8 cellular contexts compared by ENCODE assay signal in genomic region chr6:34235605-34236422, GRCh38. TPM values are rescaled to one million over a fixed set of nuclear protein-coding genes. Genes with fewer than 3 reads are reported as not detected.
A peak's percentile ranks its signal among the peaks of the same experiment; 100 is the strongest.
DNase-seq lines count a peak whose midpoint lies in the region; ATAC-seq and TF ChIP-seq lines count a peak whose summit lies in the region.

No MANE protein-coding gene starts in this region.

- no peaks in the 10 kb centered on the region for H3K27me3 Mint-ChIP-seq in activated CD4-positive, alpha-beta T cell treated with anti-CD3 and anti-CD28 coated beads for 36 hours

- H3K27ac Mint-ChIP-seq in activated CD4-positive, alpha-beta T cell treated with anti-CD3 and anti-CD28 coated beads for 36 hours = peak overlapping the region; percentile 91

- TF ChIP-seq CTCF in choroid plexus epithelial cell (conservative IDR thresholded peaks at IDR 0.05; ENCODE audit: low read depth, low read length) (peak; percentile 4), lower leg skin (IDR thresholded peaks at IDR 0.05) (no peak)

- intact Hi-C loops in activated CD4-positive, alpha-beta T cell treated with anti-CD3 and anti-CD28 coated beads for 36 hours (cut with DNase I, micrococcal nuclease) = loop anchor here (1.0 to 10.0 kb wide), 20 partner anchors 12 to 1264 kb away; partner anchors contain the start of genes NUDT3 (in 2 of the 2), ANKS1A (in 1 of the 2), BLTP3A (in 1 of the 2) and CUTA (in 1 of the 2)
- intact Hi-C loops in lower leg skin (cut with DNase I; ENCODE audit: low total_unique reads) = no loop called here

- no peaks in the 10 kb centered on the region for H3K9me3 Mint-ChIP-seq in activated CD4-positive, alpha-beta T cell treated with anti-CD3 and anti-CD28 coated beads for 36 hours (ENCODE audit: low read depth)

- peak overlapping the region; percentile 80 for H3K4me3 Mint-ChIP-seq in activated CD4-positive, alpha-beta T cell treated with anti-CD3 and anti-CD28 coated beads for 36 hours

- POLR2A ChIA-PET in activated CD4-positive, alpha-beta T cell treated with anti-CD3 and anti-CD28 coated beads for 36 hours (lab: Charles Lee) = interaction anchor here (1.0 to 1.3 kb wide), 6 partner anchors 9 to 180 kb away, joined by 3 to 16 read pairs (median 5); partner anchors contain the start of gene SMIM29

- peaks cover 23% of the 10 kb centered on the region for H3K36me3 Mint-ChIP-seq in activated CD4-positive, alpha-beta T cell treated with anti-CD3 and anti-CD28 coated beads for 36 hours (ENCODE audit: low read depth)

- peak overlapping the region; percentile 71 for H3K4me3 ChIP-seq in choroid plexus epithelial cell (ENCODE audit: low read depth, low read length)
- peak overlapping the region; percentile 46 for H3K4me3 ChIP-seq in lower leg skin (ENCODE audit: low read depth, poor library complexity, severe bottlenecking)

- peak; percentile 12 for ATAC-seq in GM18517 (IDR thresholded peaks at IDR 0.05; ENCODE audit: unreplicated experiment)
- peak; percentile 10 for ATAC-seq in HG03439 (IDR thresholded peaks at IDR 0.05; ENCODE audit: unreplicated experiment)
- peak; percentile 72 for ATAC-seq in activated CD4-positive, alpha-beta T cell treated with anti-CD3 and anti-CD28 coated beads for 36 hours
- no peak for ATAC-seq in GM21360 (IDR thresholded peaks at IDR 0.05; ENCODE audit: unreplicated experiment)

- no peak for TF ChIP-seq POLR2A in lower leg skin (IDR thresholded peaks at IDR 0.05)

- H3K4me1 Mint-ChIP-seq in activated CD4-positive, alpha-beta T cell treated with anti-CD3 and anti-CD28 coated beads for 36 hours = peaks cover 36% of the 10 kb centered on the region

- WGBS in lower leg skin, 2 donors = 11 to 27% methylated on average over 39 to 41 of the region's 54 CpGs

- DNase-seq in activated CD4-positive, alpha-beta T cell treated with anti-CD3 and anti-CD28 coated beads for 36 hours = peak; percentile 84
- peak; percentile 68 for DNase-seq in choroid plexus epithelial cell (ENCODE audit: low read depth)
- peak; percentile 63 to 90 for DNase-seq in lower leg skin (ENCODE audit: low spot score in 2 of 2)
- DNase-seq in stimulated activated CD8-positive, alpha-beta memory T cell treated with anti-CD3 and anti-CD28 coated beads, Interleukin-15, amount 100 ng/mL, for 4 hours (ENCODE audit: low read depth in 2 of 2) = peak; percentile 51 to 53
- no peak for DNase-seq in NCI-H1105 treated with DMSO at 0.1 percent for 48 hours (lab: John Stamatoyannopoulos, UW)

- CTCF ChIA-PET in activated CD4-positive, alpha-beta T cell treated with anti-CD3 and anti-CD28 coated beads for 36 hours (lab: Charles Lee) = interaction anchor here (1.0 kb wide), 2 partner anchors 12 to 14 kb away, joined by 5 to 7 read pairs; no protein-coding TSS in a partner anchor

RNA-seq across cellular contexts. Expression of gene HMGA1, which starts 0.9 kb away (rescaled TPM):
- 100 to 1,000 TPM; 569 to 649 TPM for total RNA-seq in activated CD4-positive, alpha-beta T cell treated with anti-CD3 and anti-CD28 coated beads for 36 hours
- total RNA-seq in lower leg skin = 100 to 1,000 TPM; 134 to 188 (median 167) TPM

RNA-seq across cellular contexts. Expression of gene SMIM29, which starts 13.0 kb away (rescaled TPM):
- total RNA-seq in activated CD4-positive, alpha-beta T cell treated with anti-CD3 and anti-CD28 coated beads for 36 hours = 10 to 100 TPM; 15.8 to 16.3 TPM
- 10 to 100 TPM; 34.3 to 92.2 (median 57.1) TPM for total RNA-seq in lower leg skin
